21 cellular contexts compared by ENCODE assay signal in the genomic region with DNA sequence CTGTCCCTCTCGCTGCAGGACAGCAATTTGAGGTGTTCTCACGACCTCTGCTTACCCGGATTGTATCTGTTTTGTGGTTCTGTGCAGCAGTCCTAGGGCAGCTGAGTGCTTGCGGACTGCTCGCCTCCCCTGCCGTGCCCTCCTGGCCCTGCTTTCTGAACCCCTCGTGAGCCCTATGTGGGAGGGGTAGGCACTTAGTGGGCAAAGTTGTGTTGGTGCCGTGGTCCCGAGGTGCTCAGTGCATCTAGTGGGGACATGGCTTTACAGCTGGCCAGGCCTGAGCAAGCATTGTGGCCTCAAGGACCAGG. TPM values are rescaled to one million over a fixed set of nuclear protein-coding genes. Genes with fewer than 3 reads are reported as not detected.
DNase-seq lines count a peak whose midpoint lies in the region; ATAC-seq and TF ChIP-seq lines count a peak whose summit lies in the region.
"Had no signal": no experiment of that assay in that cellular context is flagged by ENCODE, and none has a peak within 500 bp of the region (broad histone marks: within the 10 kb centered on the region; RNA-seq: fewer than 3 reads in every experiment).

No MANE protein-coding gene starts in this region.

- H3K27ac Mint-ChIP-seq in stimulated activated naive CD8-positive, alpha-beta T cell treated with anti-CD3 and anti-CD28 coated beads, Interleukin-15, Interleukin-2, amounts not matched to agents 100 ng/mL and 50 ng/mL, for 24 hours, result no peak overlapping the region
- peak overlapping the region; percentile 35 for H3K27ac Mint-ChIP-seq in activated T-helper 2 cell treated with anti-CD3 and anti-CD28 coated beads, Interferon-gamma antibody, Interleukin-2, Interleukin-4, amounts not matched to agents 10 μg/mL and 5 μg/mL and 100 μg/mL, durations not matched to agents 14 hours and 24 hours and 36 hours

- H3K4me3 Mint-ChIP-seq in stimulated activated naive CD8-positive, alpha-beta T cell treated with anti-CD3 and anti-CD28 coated beads, Interleukin-15, Interleukin-2, amounts not matched to agents 100 ng/mL and 50 ng/mL, for 24 hours, result peak overlapping the region; percentile 36
- no peak overlapping the region for H3K4me3 Mint-ChIP-seq in activated T-helper 2 cell treated with anti-CD3 and anti-CD28 coated beads, Interferon-gamma antibody, Interleukin-2, Interleukin-4, amounts not matched to agents 10 μg/mL and 5 μg/mL and 100 μg/mL, durations not matched to agents 14 hours and 24 hours and 36 hours (ENCODE audit: low read depth)
- H3K4me3 Mint-ChIP-seq: CD14-positive monocyte had no signal

- intact Hi-C loops in activated T-helper 2 cell treated with anti-CD3 and anti-CD28 coated beads, Interferon-gamma antibody, Interleukin-2, Interleukin-4, amounts not matched to agents 10 μg/mL and 5 μg/mL and 100 μg/mL, durations not matched to agents 14 hours and 24 hours and 36 hours (cut with micrococcal nuclease), result no loop called here

- peak overlapping the region; percentile 32 for H3K56ac ChIP-seq in mesendoderm (ENCODE audit: low read length)

- no peaks in the 10 kb centered on the region for H3K36me3 ChIP-seq in mesendoderm (ENCODE audit: control insufficient read depth, insufficient read depth, low read length)
- H3K36me3 ChIP-seq: adrenal gland, tibial artery had no signal

- H2BK5ac ChIP-seq in mesendoderm (ENCODE audit: low read length), result no peak overlapping the region

- H4K5ac ChIP-seq in mesendoderm (ENCODE audit: low read length), result no peak overlapping the region

- H3K23ac ChIP-seq in mesendoderm (ENCODE audit: low read length), result no peak overlapping the region

- no peak overlapping the region for H3K18ac ChIP-seq in mesendoderm (ENCODE audit: low read length)

- H3K27me3 Mint-ChIP-seq in stimulated activated naive CD8-positive, alpha-beta T cell treated with anti-CD3 and anti-CD28 coated beads, Interleukin-15, Interleukin-2, amounts not matched to agents 100 ng/mL and 50 ng/mL, for 24 hours, result no peaks in the 10 kb centered on the region
- H3K27me3 Mint-ChIP-seq in activated T-helper 2 cell treated with anti-CD3 and anti-CD28 coated beads, Interferon-gamma antibody, Interleukin-2, Interleukin-4, amounts not matched to agents 10 μg/mL and 5 μg/mL and 100 μg/mL, durations not matched to agents 14 hours and 24 hours and 36 hours (ENCODE audit: low read depth), result no peaks in the 10 kb centered on the region
- H3K27me3 Mint-ChIP-seq: activated T-cell treated with anti-CD3 and anti-CD28 coated beads, Interleukin-2, amount 50 U/mL, for 24 hours; naive B cell had no signal

- H4K8ac ChIP-seq in mesendoderm (ENCODE audit: low read depth, low read length), result no peak overlapping the region

- H3K27me3 ChIP-seq in mesendoderm (ENCODE audit: insufficient read depth, low read length, poor library complexity), result no peaks in the 10 kb centered on the region
- H3K27me3 ChIP-seq: adrenal gland, tibial artery had no signal

- no peak for ATAC-seq in stimulated activated naive CD8-positive, alpha-beta T cell treated with anti-CD3 and anti-CD28 coated beads, Interleukin-15, Interleukin-2, amounts not matched to agents 100 U/mL and 50 U/mL, for 24 hours
- no peak for ATAC-seq in GM18511 (IDR thresholded peaks at IDR 0.05; ENCODE audit: unreplicated experiment)
- no peak for ATAC-seq in omental fat pad (ENCODE audit: low FRiP score)
- ATAC-seq: GM12878 had no signal

- peaks cover 30% of the 10 kb centered on the region for H3K36me3 Mint-ChIP-seq in stimulated activated naive CD8-positive, alpha-beta T cell treated with anti-CD3 and anti-CD28 coated beads, Interleukin-15, Interleukin-2, amounts not matched to agents 100 ng/mL and 50 ng/mL, for 24 hours (ENCODE audit: low read depth)
- peaks cover 26% of the 10 kb centered on the region for H3K36me3 Mint-ChIP-seq in activated T-helper 2 cell treated with anti-CD3 and anti-CD28 coated beads, Interferon-gamma antibody, Interleukin-2, Interleukin-4, amounts not matched to agents 10 μg/mL and 5 μg/mL and 100 μg/mL, durations not matched to agents 14 hours and 24 hours and 36 hours (ENCODE audit: low read depth)
- H3K36me3 Mint-ChIP-seq: naive B cell had no signal

- H3K4me1 Mint-ChIP-seq in stimulated activated naive CD8-positive, alpha-beta T cell treated with anti-CD3 and anti-CD28 coated beads, Interleukin-15, Interleukin-2, amounts not matched to agents 100 ng/mL and 50 ng/mL, for 24 hours (ENCODE audit: low read depth), result peaks cover 88% of the 10 kb centered on the region
- peaks cover 69% of the 10 kb centered on the region for H3K4me1 Mint-ChIP-seq in activated T-helper 2 cell treated with anti-CD3 and anti-CD28 coated beads, Interferon-gamma antibody, Interleukin-2, Interleukin-4, amounts not matched to agents 10 μg/mL and 5 μg/mL and 100 μg/mL, durations not matched to agents 14 hours and 24 hours and 36 hours (ENCODE audit: low read depth)

- no peak for TF ChIP-seq CTCF in omental fat pad (IDR thresholded peaks at IDR 0.05)

- DNase-seq in stimulated activated naive CD8-positive, alpha-beta T cell treated with anti-CD3 and anti-CD28 coated beads, Interleukin-15, Interleukin-2, amounts not matched to agents 100 U/mL and 50 U/mL, for 24 hours, result no peak
- no peak for DNase-seq in activated T-helper 2 cell treated with anti-CD3 and anti-CD28 coated beads, Interferon-gamma antibody, Interleukin-2, Interleukin-4, amounts not matched to agents 10 μg/mL and 5 μg/mL and 100 μg/mL, durations not matched to agents 14 hours and 24 hours and 36 hours (ENCODE audit: low spot score)
- DNase-seq in mesendoderm (no peak), amniotic stem cell (lab: John Stamatoyannopoulos, UW) (no peak), omental fat pad (ENCODE audit: low spot score) (no peak), cerebellum (ENCODE audit: low spot score) (no peak)
- DNase-seq: activated T-cell treated with anti-CD3 and anti-CD28 coated beads, Interleukin-2, amount 50 U/mL, for 24 hours; foreskin fibroblast; mammary epithelial cell; naive B cell; NCI-H1048; NCI-H1930; NCI-H226; Right ventricle myocardium superior; stimulated activated naive CD4-positive, alpha-beta T cell had no signal

- no peak overlapping the region for H3K4ac ChIP-seq in mesendoderm (ENCODE audit: low read depth, low read length)

- H2BK120ac ChIP-seq in mesendoderm (ENCODE audit: low read depth, low read length), result no peak overlapping the region

- peaks cover 47% of the 10 kb centered on the region for H3K79me1 ChIP-seq in mesendoderm (ENCODE audit: low read length)

- H3K9ac ChIP-seq in mesendoderm (ENCODE audit: low read length), result no peak overlapping the region

- H3K79me2 ChIP-seq in mesendoderm (ENCODE audit: control insufficient read depth, insufficient read depth, low read length), result peaks cover 81% of the 10 kb centered on the region

- no peak overlapping the region for H3K27ac ChIP-seq in mesendoderm (ENCODE audit: low read depth, low read length)
- H3K27ac ChIP-seq: adrenal gland, tibial artery had no signal

- no peak overlapping the region for H2BK15ac ChIP-seq in mesendoderm (replicated peaks; ENCODE audit: low read depth)

- no peak overlapping the region for H3K4me3 ChIP-seq in mesendoderm (ENCODE audit: low read length)
- H3K4me3 ChIP-seq: adrenal gland, GM12878, tibial artery had no signal

- H3K4me1 ChIP-seq in mesendoderm (ENCODE audit: control insufficient read depth, low read depth, low read length), result peaks cover 2% of the 10 kb centered on the region

- H3K9me3 Mint-ChIP-seq in stimulated activated naive CD8-positive, alpha-beta T cell treated with anti-CD3 and anti-CD28 coated beads, Interleukin-15, Interleukin-2, amounts not matched to agents 100 ng/mL and 50 ng/mL, for 24 hours, result no peaks in the 10 kb centered on the region
- H3K9me3 Mint-ChIP-seq in activated T-helper 2 cell treated with anti-CD3 and anti-CD28 coated beads, Interferon-gamma antibody, Interleukin-2, Interleukin-4, amounts not matched to agents 10 μg/mL and 5 μg/mL and 100 μg/mL, durations not matched to agents 14 hours and 24 hours and 36 hours, result no peaks in the 10 kb centered on the region
- H3K9me3 Mint-ChIP-seq: activated T-cell treated with anti-CD3 and anti-CD28 coated beads, Interleukin-2, amount 50 U/mL, for 24 hours; CD14-positive monocyte; naive B cell had no signal

- H3K4me2 ChIP-seq in mesendoderm (ENCODE audit: low read length), result no peak overlapping the region

- no CpG with 5 or more reads among the region's 9 CpGs for WGBS in mesendoderm (ENCODE audit: extremely low coverage, insufficient coverage, low lambda C conversion rate)

- H2AK5ac ChIP-seq in mesendoderm (ENCODE audit: low read length), result no peak overlapping the region

RNA-seq across cellular contexts. Expression of gene TMEM181, which starts 5.2 kb away (rescaled TPM):
- 16.3 and 16.9 TPM in 2 replicates for total RNA-seq in activated T-helper 2 cell treated with anti-CD3 and anti-CD28 coated beads, Interferon-gamma antibody, Interleukin-2, Interleukin-4, amounts not matched to agents 10 μg/mL and 5 μg/mL and 100 μg/mL, durations not matched to agents 14 hours and 24 hours and 36 hours
- 9.1 TPM for polyA plus RNA-seq in mesendoderm (2013, experiment 1 of 2)
- 9.0 TPM for polyA plus RNA-seq in mesendoderm (2013, experiment 2 of 2)
- total RNA-seq in omental fat pad, result 10 to 100 TPM; 16.1 to 27.6 (median 20.6) TPM
- 45.4 TPM for total RNA-seq in cerebellum
